ENCODE assay signal across 18 cellular contexts in genomic region chr18:33114749-33115148, GRCh38.
"Had no signal": no experiment of that assay in that cellular context is flagged by ENCODE, and none has a peak within 500 bp of the region (broad histone marks: within the 10 kb centered on the region; RNA-seq: fewer than 3 reads in every experiment).

No MANE protein-coding gene starts in this region.

- ATAC-seq: activated CD4-positive, CD25-positive, alpha-beta regulatory T cell treated with anti-CD3 and anti-CD28 coated beads, Interleukin-2, amount 50 U/mL, for 24 hours; activated CD8-positive, alpha-beta memory T cell treated with anti-CD3 and anti-CD28 coated beads, Interleukin-2, amount 10 ng/mL, durations not matched to agents 7 days and 5 days; activated CD8-positive, alpha-beta T cell treated with anti-CD3 and anti-CD28 coated beads for 36 hours; heart left ventricle; natural killer cell treated with Interleukin-12 subunit alpha and Interleukin-12 subunit beta and Interleukin-15 and Interleukin-18, amount 100 ng/mL, for 72 hours; psoas muscle; right cardiac atrium had no signal

- H3K4me1 Mint-ChIP-seq: activated CD4-positive, alpha-beta T cell treated with anti-CD3 and anti-CD28 coated beads, Interleukin-2, amount 10 ng/mL, durations not matched to agents 24 days and 14 days; activated CD8-positive, alpha-beta memory T cell treated with anti-CD3 and anti-CD28 coated beads, Interleukin-2, amount 10 ng/mL, durations not matched to agents 7 days and 5 days; activated naive CD4-positive, alpha-beta T cell treated with anti-CD3 and anti-CD28 coated beads, Interleukin-2, amount 50 U/mL, for 24 hours; brain had no signal

- H3K27ac Mint-ChIP-seq: activated CD4-positive, alpha-beta T cell treated with anti-CD3 and anti-CD28 coated beads, Interleukin-2, amount 10 ng/mL, durations not matched to agents 24 days and 14 days; activated CD8-positive, alpha-beta memory T cell treated with anti-CD3 and anti-CD28 coated beads, Interleukin-2, amount 10 ng/mL, durations not matched to agents 7 days and 5 days; activated CD8-positive, alpha-beta T cell treated with anti-CD3 and anti-CD28 coated beads for 36 hours; activated naive CD4-positive, alpha-beta T cell treated with anti-CD3 and anti-CD28 coated beads, Interleukin-2, amount 50 U/mL, for 24 hours; activated T-helper 1 cell treated with anti-CD3 and anti-CD28 coated beads, Interleukin-12 subunit alpha, Interleukin-12 subunit beta, Interleukin-2, Interleukin-4 antibody, amounts not matched to agents 30 ng/mL and 10 ng/mL and 1 ng/mL, durations not matched to agents 14 hours and 24 hours and 36 hours; brain; dendritic cell treated with granulocyte-macrophage colony-stimulating factor and Interleukin-4, amounts not matched to agents 40 ng/mL and 50 ng/mL, for 4 days; natural killer cell treated with Interleukin-12 subunit alpha and Interleukin-12 subunit beta and Interleukin-15 and Interleukin-18, amount 100 ng/mL, for 72 hours had no signal

- H3K36me3 Mint-ChIP-seq: activated CD8-positive, alpha-beta memory T cell treated with anti-CD3 and anti-CD28 coated beads, Interleukin-2, amount 10 ng/mL, durations not matched to agents 7 days and 5 days; activated naive CD4-positive, alpha-beta T cell treated with anti-CD3 and anti-CD28 coated beads, Interleukin-2, amount 50 U/mL, for 24 hours; brain; natural killer cell treated with Interleukin-12 subunit alpha and Interleukin-12 subunit beta and Interleukin-15 and Interleukin-18, amount 100 ng/mL, for 72 hours had no signal

- DNase-seq: activated CD4-positive, alpha-beta T cell treated with anti-CD3 and anti-CD28 coated beads, Interleukin-2, amount 10 ng/mL, durations not matched to agents 24 days and 14 days; activated CD8-positive, alpha-beta memory T cell treated with anti-CD3 and anti-CD28 coated beads, Interleukin-2, amount 10 ng/mL, durations not matched to agents 7 days and 5 days; activated CD8-positive, alpha-beta T cell treated with anti-CD3 and anti-CD28 coated beads for 36 hours; activated gamma-delta T cell; aorta; effector CD4-positive, alpha-beta T cell; heart left ventricle; psoas muscle; stimulated activated CD4-positive, alpha-beta T cell treated with anti-CD3 and anti-CD28 coated beads, Interleukin-4, amount 100 ng/mL, for 24 hours; stimulated activated naive CD4-positive, alpha-beta T cell treated with Interleukin-2 at 50 U/mL for 16 hours; upper lobe of left lung had no signal

- H3K27me3 Mint-ChIP-seq: activated CD4-positive, alpha-beta T cell treated with anti-CD3 and anti-CD28 coated beads, Interleukin-2, amount 10 ng/mL, durations not matched to agents 24 days and 14 days; activated CD8-positive, alpha-beta memory T cell treated with anti-CD3 and anti-CD28 coated beads, Interleukin-2, amount 10 ng/mL, durations not matched to agents 7 days and 5 days; activated CD8-positive, alpha-beta T cell treated with anti-CD3 and anti-CD28 coated beads for 36 hours; activated naive CD4-positive, alpha-beta T cell treated with anti-CD3 and anti-CD28 coated beads, Interleukin-2, amount 50 U/mL, for 24 hours; brain; natural killer cell treated with Interleukin-12 subunit alpha and Interleukin-12 subunit beta and Interleukin-15 and Interleukin-18, amount 100 ng/mL, for 72 hours had no signal

- H3K9me3 Mint-ChIP-seq: activated CD4-positive, alpha-beta T cell treated with anti-CD3 and anti-CD28 coated beads, Interleukin-2, amount 10 ng/mL, durations not matched to agents 24 days and 14 days; activated naive CD4-positive, alpha-beta T cell treated with anti-CD3 and anti-CD28 coated beads, Interleukin-2, amount 50 U/mL, for 24 hours; dendritic cell treated with granulocyte-macrophage colony-stimulating factor and Interleukin-4, amounts not matched to agents 40 ng/mL and 50 ng/mL, for 4 days had no signal

- H3K4me3 Mint-ChIP-seq: activated CD4-positive, alpha-beta T cell treated with anti-CD3 and anti-CD28 coated beads, Interleukin-2, amount 10 ng/mL, durations not matched to agents 24 days and 14 days; activated CD8-positive, alpha-beta memory T cell treated with anti-CD3 and anti-CD28 coated beads, Interleukin-2, amount 10 ng/mL, durations not matched to agents 7 days and 5 days; activated CD8-positive, alpha-beta T cell treated with anti-CD3 and anti-CD28 coated beads for 36 hours; activated naive CD4-positive, alpha-beta T cell treated with anti-CD3 and anti-CD28 coated beads, Interleukin-2, amount 50 U/mL, for 24 hours; activated T-helper 1 cell treated with anti-CD3 and anti-CD28 coated beads, Interleukin-12 subunit alpha, Interleukin-12 subunit beta, Interleukin-2, Interleukin-4 antibody, amounts not matched to agents 30 ng/mL and 10 ng/mL and 1 ng/mL, durations not matched to agents 14 hours and 24 hours and 36 hours; brain; dendritic cell treated with granulocyte-macrophage colony-stimulating factor and Interleukin-4, amounts not matched to agents 40 ng/mL and 50 ng/mL, for 4 days; natural killer cell treated with Interleukin-12 subunit alpha and Interleukin-12 subunit beta and Interleukin-15 and Interleukin-18, amount 100 ng/mL, for 72 hours had no signal
